Comparison of ENCODE assay signal across 12 cellular contexts in genomic region chr9:89470239-89470638, GRCh38.
DNase-seq lines count a peak whose midpoint lies in the region; ATAC-seq and TF ChIP-seq lines count a peak whose summit lies in the region.
"Had no signal": no experiment of that assay in that cellular context is flagged by ENCODE, and none has a peak within 500 bp of the region (broad histone marks: within the 10 kb centered on the region; RNA-seq: fewer than 3 reads in every experiment).

No MANE protein-coding gene starts in this region.

- H3K36me3 ChIP-seq in DND-41 (ENCODE audit: insufficient read depth, low read length) = peaks cover 74% of the 10 kb centered on the region
- H3K36me3 ChIP-seq: thoracic aorta had no signal

- H3K27me3 Mint-ChIP-seq in effector memory CD8-positive, alpha-beta T cell = no peaks in the 10 kb centered on the region

- peaks cover 88% of the 10 kb centered on the region for H4K20me1 ChIP-seq in DND-41 (ENCODE audit: insufficient read depth, low read length)

- H3K27ac Mint-ChIP-seq in effector memory CD8-positive, alpha-beta T cell = peak overlapping the region; percentile 52 to 92

- H3K9me3 Mint-ChIP-seq in effector memory CD8-positive, alpha-beta T cell = no peaks in the 10 kb centered on the region

- H3K4me2 ChIP-seq in DND-41 (ENCODE audit: insufficient read depth, low read length) = no peak overlapping the region

- ATAC-seq in DND-41 (ENCODE audit: insufficient read depth, low read depth) (peak; percentile 47; the same call in 2 of the 3 replicates), HG03378 (IDR thresholded peaks at IDR 0.05; ENCODE audit: unreplicated experiment) (no peak), HG02885 (IDR thresholded peaks at IDR 0.05; ENCODE audit: poor library complexity, unreplicated experiment) (no peak), GM18517 (IDR thresholded peaks at IDR 0.05; ENCODE audit: unreplicated experiment) (no peak)
- ATAC-seq in effector memory CD8-positive, alpha-beta T cell (replicated peaks) = peak; percentile 18

- H3K9me3 ChIP-seq in DND-41 (ENCODE audit: insufficient read depth, low read length, severe bottlenecking) = no peaks in the 10 kb centered on the region
- H3K9me3 ChIP-seq: thoracic aorta had no signal

- no peak overlapping the region for H3K4me3 ChIP-seq in DND-41 (ENCODE audit: low read depth in 1 of 2, low read length in 2 of 2)
- H3K4me3 ChIP-seq: thoracic aorta had no signal

- peaks cover 55% of the 10 kb centered on the region for H3K36me3 Mint-ChIP-seq in effector memory CD8-positive, alpha-beta T cell (ENCODE audit: insufficient read depth)

- H3K27me3 ChIP-seq in DND-41 (ENCODE audit: insufficient read depth, low read length, poor library complexity) = no peaks in the 10 kb centered on the region

- DNase-seq in DMS 273 (lab: John Stamatoyannopoulos, UW; ENCODE audit: unreplicated experiment) (peak; percentile 30), DMS 273 treated with DMSO at 0.1 percent for 48 hours (lab: John Stamatoyannopoulos, UW) (no peak), DND-41 (no peak), RPMI8226 (peak; percentile 9)
- DNase-seq in effector memory CD8-positive, alpha-beta T cell = no peak
- DNase-seq: Calu3, NCI-H1436 treated with DMSO at 0.1 percent for 48 hours had no signal

- H3K4me1 Mint-ChIP-seq in effector memory CD8-positive, alpha-beta T cell (ENCODE audit: low read depth in 2 of 2) = peaks cover 75 to 86% of the 10 kb centered on the region in 2 donors

- H3K4me3 Mint-ChIP-seq in effector memory CD8-positive, alpha-beta T cell = peak overlapping the region; percentile 84 to 92

- peak overlapping the region; percentile 50 for H3K27ac ChIP-seq in DND-41 (ENCODE audit: low read length)
- H3K27ac ChIP-seq: 22Rv1, thoracic aorta had no signal

- H2AFZ ChIP-seq in DND-41 (ENCODE audit: low read depth, low read length) = no peak overlapping the region

- no peak overlapping the region for H3K9ac ChIP-seq in DND-41 (ENCODE audit: low read depth, low read length)

- H3K79me2 ChIP-seq in DND-41 (ENCODE audit: insufficient read depth, low read length) = peaks cover 100% of the 10 kb centered on the region

- H3K4me1 ChIP-seq in DND-41 (ENCODE audit: insufficient read depth, low read length) = peaks cover 95% of the 10 kb centered on the region

- no peak for TF ChIP-seq CTCF in DND-41 (IDR thresholded peaks at IDR 0.05; ENCODE audit: borderline replicate concordance, extremely low read depth, low read length, poor library complexity, severe bottlenecking)

Comparison
In these comparisons a context has a peak if more than half of its experiments do, and no peak if none do; other contexts are left out.
1. DNase-seq: peak in DMS 273 (single experiment) and RPMI8226 (single experiment); none in DMS 273 treated with DMSO at 0.1 percent for 48 hours (single experiment), DND-41 (single experiment) and effector memory CD8-positive, alpha-beta T cell (0 of 3).
2. ATAC-seq: peak in DND-41 (single experiment) and effector memory CD8-positive, alpha-beta T cell (single experiment); none in HG03378 (single experiment), HG02885 (single experiment) and GM18517 (single experiment).